ENCODE assay signal across 22 cellular contexts in genomic region chr2:203455209-203455608, GRCh38.
"Had no signal": no experiment of that assay in that cellular context is flagged by ENCODE, and none has a peak within 500 bp of the region (broad histone marks: within the 10 kb centered on the region; RNA-seq: fewer than 3 reads in every experiment).

No MANE protein-coding gene starts in this region.

- ATAC-seq: gastrocnemius medialis; left lobe of liver; naive thymus-derived CD8-positive, alpha-beta T cell; sciatic nerve; stimulated activated memory B cell treated with anti-CD40 and anti-IgM and Interleukin-4, amounts not matched to agents 10 μg/mL and 1 μg/mL and 100 μg/mL, for 72 hours; stimulated activated naive CD8-positive, alpha-beta T cell treated with anti-CD3 and anti-CD28 coated beads, Interleukin-15, Interleukin-2, amounts not matched to agents 100 U/mL and 50 U/mL, for 24 hours had no signal

- H3K9me3 Mint-ChIP-seq: mesothelial cell of epicardium; naive thymus-derived CD8-positive, alpha-beta T cell; stimulated activated memory B cell treated with anti-CD40 and anti-IgM and Interleukin-4, amounts not matched to agents 10 μg/mL and 1 μg/mL and 100 μg/mL, for 72 hours had no signal

- H3K27ac Mint-ChIP-seq: mesothelial cell of epicardium; naive thymus-derived CD8-positive, alpha-beta T cell; progenitor cell of endocrine pancreas; stimulated activated memory B cell treated with anti-CD40 and anti-IgM and Interleukin-4, amounts not matched to agents 10 μg/mL and 1 μg/mL and 100 μg/mL, for 72 hours had no signal

- H3K4me1 Mint-ChIP-seq: naive thymus-derived CD8-positive, alpha-beta T cell; stimulated activated memory B cell treated with anti-CD40 and anti-IgM and Interleukin-4, amounts not matched to agents 10 μg/mL and 1 μg/mL and 100 μg/mL, for 72 hours had no signal

- H3K27me3 Mint-ChIP-seq: progenitor cell of endocrine pancreas; stimulated activated memory B cell treated with anti-CD40 and anti-IgM and Interleukin-4, amounts not matched to agents 10 μg/mL and 1 μg/mL and 100 μg/mL, for 72 hours had no signal

- H3K36me3 Mint-ChIP-seq: stimulated activated memory B cell treated with anti-CD40 and anti-IgM and Interleukin-4, amounts not matched to agents 10 μg/mL and 1 μg/mL and 100 μg/mL, for 72 hours had no signal

- H3K27me3 ChIP-seq: gastrocnemius medialis, testis, tibial artery, upper lobe of left lung had no signal

- H3K4me1 ChIP-seq: parathyroid adenoma, testis had no signal

- H3K27ac ChIP-seq: gastrocnemius medialis, parathyroid adenoma, upper lobe of left lung had no signal

- H3K4me3 Mint-ChIP-seq: mesothelial cell of epicardium; naive thymus-derived CD8-positive, alpha-beta T cell; stimulated activated memory B cell treated with anti-CD40 and anti-IgM and Interleukin-4, amounts not matched to agents 10 μg/mL and 1 μg/mL and 100 μg/mL, for 72 hours had no signal

- H3K9me3 ChIP-seq: gastrocnemius medialis, testis, tibial artery, upper lobe of left lung had no signal

- DNase-seq: central memory CD4-positive, alpha-beta T cell; dermis blood vessel endothelial cell; effector memory CD4-positive, alpha-beta T cell; erythroblast; gastrocnemius medialis; head of caudate nucleus; mesenchymal stem cell; naive thymus-derived CD8-positive, alpha-beta T cell; occipital lobe; stimulated activated CD4-positive, alpha-beta T cell treated with anti-CD3 and anti-CD28 coated beads, Interleukin-2, amount 100 ng/mL, for 24 hours; stimulated activated CD4-positive, alpha-beta T cell treated with anti-CD3 and anti-CD28 coated beads, Interleukin-4, amount 100 ng/mL, for 4 hours; stimulated activated naive CD8-positive, alpha-beta T cell treated with anti-CD3 and anti-CD28 coated beads, Interleukin-15, Interleukin-2, amounts not matched to agents 100 U/mL and 50 U/mL, for 24 hours; substantia nigra; testis; tibial artery; upper lobe of left lung had no signal

- H3K4me3 ChIP-seq: gastrocnemius medialis, testis, tibial artery, upper lobe of left lung had no signal
